Comparison of ENCODE assay signal across 9 cellular contexts in the genomic region with DNA sequence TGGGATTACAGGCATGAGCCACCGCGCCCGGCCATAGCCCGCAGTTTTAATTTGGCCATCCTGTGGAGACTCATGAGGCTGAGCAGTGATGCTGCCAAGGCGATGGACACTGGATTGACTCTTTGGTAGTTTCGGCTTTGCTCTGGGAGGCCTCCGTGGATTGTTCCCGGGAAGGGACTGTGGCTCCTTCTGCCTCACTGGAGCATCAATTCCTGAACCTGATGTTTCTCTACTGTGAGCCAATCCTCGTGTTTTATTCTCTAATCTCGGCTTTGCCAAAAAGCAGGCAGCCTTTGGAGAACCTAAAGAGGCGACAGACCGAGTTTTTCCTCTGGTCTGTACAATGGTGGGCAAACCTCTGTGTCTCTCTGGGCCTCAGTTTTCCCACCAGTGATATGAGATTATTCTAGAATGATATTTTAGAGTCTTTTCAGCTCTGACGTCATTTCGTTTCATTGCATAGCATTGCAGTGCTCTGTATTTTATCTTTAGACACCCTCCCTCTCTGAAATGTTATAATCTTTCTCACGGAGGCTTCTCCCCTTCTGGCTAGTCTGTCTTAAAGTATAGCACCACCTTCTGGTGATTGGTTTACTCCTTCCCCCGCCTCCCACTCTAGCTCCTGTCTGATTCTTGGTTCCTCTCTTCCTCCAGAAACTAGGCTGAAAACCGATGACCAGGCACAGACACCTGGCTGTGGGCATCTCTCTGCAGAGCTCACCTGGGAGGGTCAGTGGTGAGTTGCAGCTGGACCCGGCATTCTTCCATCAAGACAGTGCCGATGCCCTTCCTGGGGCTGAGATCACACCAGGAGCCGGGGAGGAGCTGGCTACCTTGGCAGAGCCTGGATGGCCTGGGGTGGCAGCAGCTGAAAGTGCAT.
A peak's percentile ranks its signal among the peaks of the same experiment; 100 is the strongest.
DNase-seq lines count a peak whose midpoint lies in the region; ATAC-seq, FAIRE-seq and TF ChIP-seq lines count a peak whose summit lies in the region.
"Had no signal": no experiment of that assay in that cellular context is flagged by ENCODE, and none has a peak within 500 bp of the region (broad histone marks: within the 10 kb centered on the region; RNA-seq: fewer than 3 reads in every experiment).

No MANE protein-coding gene starts in this region.

- TF ChIP-seq RAD21 in A549 (conservative IDR thresholded peaks at IDR 0.05 in 1 of 2, IDR thresholded peaks at IDR 0.05 in 1 of 2) = peak; percentile 54 to 62

- H3K27me3 ChIP-seq in iPS DF 6.9 (ENCODE audit: control insufficient read depth, insufficient read depth, low read length) (no peaks in the 10 kb centered on the region; the same call in 1 of the 2 replicates), tibial nerve (no peaks in the 10 kb centered on the region)

- TF ChIP-seq POLR2A in A549 (IDR thresholded peaks at IDR 0.05; ENCODE audit: low read length) (no peak), tibial nerve (IDR thresholded peaks at IDR 0.05) (no peak)

- no peak for FAIRE-seq in A549 (lab: Jason Lieb, UNC)

- POLR2A ChIA-PET in A549 (lab: Yijun Ruan, JAX) = no interaction called here

- DNase-seq in A549 (ENCODE audit: low read depth in 1 of 2, low spot score in 1 of 2) (peak; percentile 31 to 51), GM13977 (ENCODE audit: low spot score) (peak; percentile 41), SW480 (ENCODE audit: low spot score) (peak; percentile 57), iPS DF 6.9 (ENCODE audit: low read depth, low spot score) (peak; percentile 45), tibial nerve (ENCODE audit: low spot score in 2 of 2) (peak in 1 of 2 donors; percentile 15)
- peak; percentile 58 for DNase-seq in Jurkat, Clone E6-1 (ENCODE audit: low read depth, low spot score)
- DNase-seq: activated T-cell treated with anti-CD3 and anti-CD28 coated beads, Interleukin-2, amount 50 U/mL, for 72 hours had no signal

- H3K9me3 ChIP-seq in A549 (no peaks in the 10 kb centered on the region), iPS DF 6.9 (ENCODE audit: control insufficient read depth, insufficient read depth, low read length) (no peaks in the 10 kb centered on the region), tibial nerve (no peaks in the 10 kb centered on the region)

- H3K36me3 ChIP-seq in iPS DF 6.9 (ENCODE audit: control insufficient read depth, insufficient read depth, low read length) = no peaks in the 10 kb centered on the region
- H3K36me3 ChIP-seq in tibial nerve = no peaks in the 10 kb centered on the region

- CTCF ChIA-PET in A549 (lab: Yijun Ruan, JAX) = interaction anchor here (0.7 to 2.2 kb wide), 3 partner anchors 29 to 644 kb away, joined by 3 to 8 read pairs (median 4); no protein-coding TSS in a partner anchor

- H3K4me2 ChIP-seq in A549 = no peak overlapping the region

- H3K4me3 ChIP-seq in A549 = no peak overlapping the region
- no peak overlapping the region for H3K4me3 ChIP-seq in Jurkat, Clone E6-1 (ENCODE audit: low read length)
- H3K4me3 ChIP-seq in iPS DF 6.9 (ENCODE audit: low read length) = no peak overlapping the region
- H3K4me3 ChIP-seq in tibial nerve = no peak overlapping the region

- TF ChIP-seq CTCF in A549 (IDR thresholded peaks at IDR 0.05) (peak; percentile 46), GM13977 (IDR thresholded peaks at IDR 0.05; ENCODE audit: extremely low read depth, insufficient read depth, missing control alignments) (peak; percentile 41), tibial nerve (IDR thresholded peaks at IDR 0.05) (peak; percentile 29 to 55 (median 40))

- ATAC-seq in A549 (peak; percentile 72 to 91; a peak in 5 of 6 replicates), GM19397 (IDR thresholded peaks at IDR 0.05; ENCODE audit: unreplicated experiment) (no peak), GM21825 (IDR thresholded peaks at IDR 0.05; ENCODE audit: unreplicated experiment) (no peak)

- H3K27ac ChIP-seq in A549 (no peak overlapping the region), iPS DF 6.9 (ENCODE audit: low read length) (no peak overlapping the region), tibial nerve (no peak overlapping the region)

- WGBS in A549 (ENCODE audit: missing lambda C conversion rate) = 28% methylated on average over 18 of the region's 20 CpGs
- WGBS in iPS DF 6.9 (ENCODE audit: insufficient coverage, insufficient read length) = no CpG with 5 or more reads among the region's 20 CpGs
- 64% methylated on average over 20 of the region's 20 CpGs for WGBS in tibial nerve, 2 donors

- H3K4me1 ChIP-seq in A549 (no peaks in the 10 kb centered on the region), iPS DF 6.9 (ENCODE audit: control insufficient read depth, insufficient read depth, low read length) (peaks cover 2% of the 10 kb centered on the region; the same call in 1 of the 2 replicates), tibial nerve (no peaks in the 10 kb centered on the region)

- TF ChIP-seq EP300 in A549 (IDR thresholded peaks at IDR 0.05) = no peak
- no peak for TF ChIP-seq EP300 in tibial nerve (IDR thresholded peaks at IDR 0.05)

- in situ Hi-C loops in GM13977 (cut with MboI; ENCODE audit: low pct_unique_long_range_greater_than_20kb, low sequenced_read_pairs, unreplicated experiment) = no loop called here

TF ChIP-seq in A549, 52 proteins besides CTCF, POLR2A, EP300 and RAD21:
- peak; percentile 40; the same call in 1 of the 3 replicates for TF ChIP-seq SMC3 (IDR thresholded peaks at IDR 0.05)
- no peak for TF ChIP-seq MAZ (IDR thresholded peaks at IDR 0.05; ENCODE audit: borderline replicate concordance, low read depth, low read length)

Comparison
In these comparisons a context has a peak if more than half of its experiments do, and no peak if none do; other contexts are left out.
1. ATAC-seq: peak in A549 (2 of 2); none in GM19397 (single experiment) and GM21825 (single experiment).
2. Peak in every context shown above with its lines, with median percentiles within 50 percentile points of each other: CTCF ChIP-seq.